In the genomic region with DNA sequence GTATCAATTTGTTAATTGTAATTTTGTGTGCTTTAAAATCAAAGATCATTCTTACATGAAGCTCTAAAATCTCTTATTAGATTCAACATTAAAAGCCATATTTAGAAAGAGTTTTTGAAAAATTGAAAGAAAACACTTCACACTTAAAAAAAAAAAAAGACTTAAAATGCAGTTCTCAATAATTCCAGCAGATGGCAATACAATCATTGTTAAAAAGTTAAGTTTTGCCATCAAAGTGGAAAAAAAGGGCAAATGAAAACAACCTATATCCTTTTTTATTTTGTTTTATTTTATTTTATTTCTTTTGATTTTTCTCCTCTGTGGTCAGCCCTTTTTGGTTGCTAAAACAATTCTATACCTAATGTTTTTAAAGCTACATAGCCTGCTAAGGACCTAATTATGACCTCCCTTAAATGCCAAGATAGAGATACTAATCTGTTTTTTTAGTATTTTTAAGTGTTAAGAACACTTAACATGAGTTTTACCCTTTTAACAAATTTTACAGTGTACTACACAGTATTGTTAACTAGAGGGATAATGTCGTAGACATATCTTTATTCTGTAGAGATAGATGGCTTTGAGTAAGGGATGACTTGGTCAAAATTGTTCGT, we compare ENCODE assay signal across 8 cellular contexts.
A peak's percentile ranks its signal among the peaks of the same experiment; 100 is the strongest.
DNase-seq lines count a peak whose midpoint lies in the region; ATAC-seq and TF ChIP-seq lines count a peak whose summit lies in the region.

No MANE protein-coding gene starts in this region.

- DNase-seq in NOMO-1 treated with DMSO at 0.1 percent for 48 hours (lab: John Stamatoyannopoulos, UW; ENCODE audit: unreplicated experiment) (peak; percentile 27), NOMO-1 treated with dmso at 0.1 percent for 144 hours (lab: John Stamatoyannopoulos, UW; ENCODE audit: unreplicated experiment) (no peak), RKO (ENCODE audit: low spot score) (peak; percentile 32), foreskin fibroblast (peak in 1 of 2 donors; percentile 52), testis (no peak), midbrain (lab: John Stamatoyannopoulos, UW) (no peak), hepatic stellate cell (ENCODE audit: low spot score) (no peak)

- intact Hi-C loops in testis (cut with DNase I; ENCODE audit: low total_unique reads) = loop anchor here (10.0 kb wide), 1 partner anchor 364 kb away; the partner anchor contains the start of gene FYB1

- TF ChIP-seq POLR2A in testis (IDR thresholded peaks at IDR 0.05) = no peak

- H3K27ac ChIP-seq in testis = no peak overlapping the region

- H3K9me3 ChIP-seq in testis = no peaks in the 10 kb centered on the region

- peak; percentile 0 for TF ChIP-seq CTCF in foreskin fibroblast (IDR thresholded peaks at IDR 0.05; ENCODE audit: low read depth, low read length)
- TF ChIP-seq CTCF in testis (IDR thresholded peaks at IDR 0.05) = peak in 2 of 3 experiments; percentile 16 to 71

- H3K4me3 ChIP-seq in foreskin fibroblast (ENCODE audit: low read depth in 1 of 2, low read length in 2 of 2) = no peak overlapping the region
- no peak overlapping the region for H3K4me3 ChIP-seq in testis

- 82 to 86% methylated on average over 2 of the region's 2 CpGs for WGBS in testis, 2 donors

- no peaks in the 10 kb centered on the region for H3K4me1 ChIP-seq in testis

- H3K27me3 ChIP-seq in testis = no peaks in the 10 kb centered on the region

- no peak for ATAC-seq in HG03097 (IDR thresholded peaks at IDR 0.05; ENCODE audit: low FRiP score, unreplicated experiment)

- H3K36me3 ChIP-seq in testis (ENCODE audit: low read depth, missing control alignments) = no peaks in the 10 kb centered on the region

Comparison
In these comparisons a context has a peak if more than half of its experiments do, and no peak if none do; other contexts are left out.
1. DNase-seq: peak in NOMO-1 treated with DMSO at 0.1 percent for 48 hours (single experiment) and RKO (single experiment); none in NOMO-1 treated with dmso at 0.1 percent for 144 hours (single experiment), testis (single experiment), midbrain (single experiment) and hepatic stellate cell (single experiment).